20 cellular contexts compared by ENCODE assay signal in the genomic region with DNA sequence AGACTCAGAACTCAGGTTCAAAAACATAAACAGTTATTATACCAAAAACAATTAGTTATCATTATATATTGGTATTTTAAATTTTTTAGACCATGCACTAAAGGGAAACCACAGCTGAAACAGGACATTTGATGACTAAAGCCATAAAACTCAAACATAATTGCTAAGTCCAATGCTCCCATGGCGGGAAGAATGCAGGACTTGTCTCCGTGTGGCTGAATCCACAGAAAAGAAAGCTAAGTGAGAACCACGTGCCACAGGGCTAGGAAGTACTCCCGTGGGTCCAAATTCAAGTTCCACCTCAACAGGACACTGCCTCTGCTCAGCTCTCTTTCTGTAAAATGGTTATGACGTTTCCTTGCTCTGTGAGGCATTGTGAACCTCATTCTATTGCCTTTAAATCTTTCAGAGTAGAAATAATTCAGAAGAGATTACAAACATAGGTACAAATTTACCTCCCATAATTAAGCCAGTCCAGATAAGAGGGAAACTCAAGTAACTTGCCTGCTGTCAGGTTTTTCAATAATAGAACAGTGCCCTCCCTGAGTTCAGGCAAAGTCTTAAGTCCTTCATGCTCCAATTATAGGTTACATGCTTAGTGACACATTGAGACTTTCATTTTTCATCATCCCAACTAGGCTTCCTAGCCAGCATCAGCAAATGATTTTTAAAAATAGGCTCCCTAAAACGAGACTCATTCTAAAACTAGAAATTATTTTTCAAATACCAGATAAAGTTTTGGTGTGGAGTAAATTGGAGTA. TPM values are rescaled to one million over a fixed set of nuclear protein-coding genes. Genes with fewer than 3 reads are reported as not detected.
A peak's percentile ranks its signal among the peaks of the same experiment; 100 is the strongest.
DNase-seq lines count a peak whose midpoint lies in the region; ATAC-seq and TF ChIP-seq lines count a peak whose summit lies in the region.
"Had no signal": no experiment of that assay in that cellular context is flagged by ENCODE, and none has a peak within 500 bp of the region (broad histone marks: within the 10 kb centered on the region; RNA-seq: fewer than 3 reads in every experiment).

No MANE protein-coding gene starts in this region.

- H4K20me1 ChIP-seq in IMR-90 (ENCODE audit: insufficient read depth, low read length) (no peaks in the 10 kb centered on the region), osteoblast (ENCODE audit: insufficient read depth, low read length) (no peaks in the 10 kb centered on the region)

- intact Hi-C loops in IMR-90 (cut with micrococcal nuclease) = no loop called here
- intact Hi-C loops in head of caudate nucleus (cut with DNase I) = no loop called here
- intact Hi-C loops in lower leg skin (cut with DNase I; ENCODE audit: low total_unique reads) = no loop called here

- H3K27me3 ChIP-seq in IMR-90 (ENCODE audit: control insufficient read depth, insufficient read depth, low read length) (no peaks in the 10 kb centered on the region; the same call in 1 of the 2 replicates), osteoblast (ENCODE audit: insufficient read depth, low read length) (no peaks in the 10 kb centered on the region)
- H3K27me3 ChIP-seq: MG63 had no signal

- no CpG with 5 or more reads among the region's 6 CpGs for WGBS in IMR-90 (ENCODE audit: extremely low coverage in 2 of 2, insufficient read length in 1 of 2), 2 experiments
- WGBS in lower leg skin, 2 donors = 72 to 78% methylated on average over 6 of the region's 6 CpGs

- dilution Hi-C loops in IMR-90 (cut with HindIII; ENCODE audit: low sequenced_read_pairs, unreplicated experiment) = no loop called here

- BruUV-seq in IMR-90 (replicated peaks; lab: Mats Ljungman, UMichigan) = no TSS peak

- H3K4me3 ChIP-seq in IMR-90 (ENCODE audit: insufficient read depth, low read depth, low read length) = no peak overlapping the region
- H3K4me3 ChIP-seq in osteoblast (ENCODE audit: insufficient read depth, low read length) = no peak overlapping the region
- no peak overlapping the region for H3K4me3 ChIP-seq in lower leg skin (ENCODE audit: low read depth, poor library complexity, severe bottlenecking)
- H3K4me3 ChIP-seq: MG63 had no signal

- H2BK120ac ChIP-seq in IMR-90 (ENCODE audit: low read depth, low read length) = peak overlapping the region; percentile 46

- no peak for DNase-seq in IMR-90
- DNase-seq in osteoblast (ENCODE audit: insufficient read length, low spot score, missing footprints) = peak; percentile 39
- no peak for DNase-seq in head of caudate nucleus
- DNase-seq in lower leg skin (ENCODE audit: low spot score in 2 of 2) = no peak
- DNase-seq: AML-193; CD4-positive, CD25-positive, alpha-beta regulatory T cell; DMS79; GDM1; H9; KG1; MG63; NCI-H1105; NCI-H1694 treated with DMSO at 0.1 percent for 48 hours; NCI-H774; Right ventricle myocardium superior had no signal

- POLR2A ChIA-PET in IMR-90 (lab: Charles Lee; ENCODE audit: unreplicated experiment) = no interaction called here

- TF ChIP-seq RAD21 in IMR-90 (IDR thresholded peaks at IDR 0.05; ENCODE audit: low read length) = no peak

- H2AK9ac ChIP-seq in IMR-90 (replicated peaks; ENCODE audit: low read depth, low read length, poor library complexity) = no peak overlapping the region

- CTCF ChIA-PET in IMR-90 (lab: Yijun Ruan, JAX) = no interaction called here

- no peaks in the 10 kb centered on the region for H3K9me3 ChIP-seq in IMR-90 (ENCODE audit: control insufficient read depth, insufficient read depth, low read length)
- H3K9me3 ChIP-seq in osteoblast (ENCODE audit: low read depth, low read length) = no peaks in the 10 kb centered on the region
- H3K9me3 ChIP-seq: MG63 had no signal

- H3K56ac ChIP-seq in IMR-90 (ENCODE audit: extremely low read depth, insufficient read depth, low read length) = no peak overlapping the region

- H3K4me2 ChIP-seq in IMR-90 (ENCODE audit: low read depth, low read length) = no peak overlapping the region
- peak overlapping the region; percentile 26 for H3K4me2 ChIP-seq in osteoblast (ENCODE audit: insufficient read depth, low read length)

- peaks cover 9% of the 10 kb centered on the region; the same call in 1 of the 2 replicates for H3K4me1 ChIP-seq in IMR-90 (ENCODE audit: control insufficient read depth, insufficient read depth, low read length)
- H3K4me1 ChIP-seq in osteoblast (ENCODE audit: insufficient read depth, low read length) = peaks cover 28% of the 10 kb centered on the region

- ATAC-seq in GM18870 (IDR thresholded peaks at IDR 0.05; ENCODE audit: unreplicated experiment) (peak; percentile 58), IMR-90 (ENCODE audit: low read depth) (peak; percentile 17; the same call in 1 of the 2 replicates), HG02798 (IDR thresholded peaks at IDR 0.05; ENCODE audit: poor library complexity, unreplicated experiment) (no peak), HG03045 (IDR thresholded peaks at IDR 0.05; ENCODE audit: unreplicated experiment) (no peak)
- ATAC-seq: Panc1 had no signal

- H3K9me1 ChIP-seq in IMR-90 (ENCODE audit: insufficient read depth, low read length) = no peaks in the 10 kb centered on the region; the same call in 1 of the 2 replicates

- peak overlapping the region; percentile 28; the same call in 1 of the 2 replicates for H3K23ac ChIP-seq in IMR-90 (ENCODE audit: low read depth, low read length)

- H3K9ac ChIP-seq in IMR-90 (ENCODE audit: low read depth, low read length) = no peak overlapping the region

- H3K36me3 ChIP-seq in IMR-90 (ENCODE audit: control insufficient read depth, insufficient read depth, low read length) (no peaks in the 10 kb centered on the region), osteoblast (ENCODE audit: insufficient read depth, low read length) (no peaks in the 10 kb centered on the region)
- H3K36me3 ChIP-seq: MG63 had no signal

- H2BK20ac ChIP-seq in IMR-90 (ENCODE audit: low read depth, low read length) = peak overlapping the region; percentile 73

- H3K79me1 ChIP-seq in IMR-90 (ENCODE audit: low read depth in 1 of 2, low read length in 2 of 2) = no peaks in the 10 kb centered on the region

- no peak overlapping the region for H4K5ac ChIP-seq in IMR-90 (ENCODE audit: low read depth, low read length)

- H3K4ac ChIP-seq in IMR-90 (ENCODE audit: low read depth, low read length) = peak overlapping the region; percentile 78; the same call in 1 of the 2 replicates

- H2AFZ ChIP-seq in IMR-90 (replicated peaks; ENCODE audit: low read length, poor library complexity) (no peak overlapping the region), osteoblast (ENCODE audit: low read length) (no peak overlapping the region)

- TF ChIP-seq CTCF in IMR-90 (conservative IDR thresholded peaks at IDR 0.05; ENCODE audit: low read depth, low read length) (no peak), VCaP (conservative IDR thresholded peaks at IDR 0.05) (no peak), osteoblast (IDR thresholded peaks at IDR 0.05; ENCODE audit: extremely low read depth, low read depth, low read length) (no peak), lower leg skin (IDR thresholded peaks at IDR 0.05) (no peak)

- no peak overlapping the region; the same call in 1 of the 2 replicates for H3K18ac ChIP-seq in IMR-90 (ENCODE audit: low read depth, low read length)

- H2BK5ac ChIP-seq in IMR-90 (ENCODE audit: low read depth, low read length, poor library complexity, severe bottlenecking) = no peak overlapping the region

- H2BK15ac ChIP-seq in IMR-90 (ENCODE audit: low read depth, low read length) = no peak overlapping the region

- H4K91ac ChIP-seq in IMR-90 (ENCODE audit: insufficient read depth, low read depth, low read length) = peak overlapping the region; percentile 51; the same call in 1 of the 2 replicates

- H3K27ac ChIP-seq in IMR-90 (ENCODE audit: insufficient read depth, low read length) (peak overlapping the region; percentile 40; the same call in 1 of the 2 replicates), VCaP (peak overlapping the region; percentile 20; the same call in 1 of the 2 replicates), osteoblast (ENCODE audit: low read depth, low read length) (no peak overlapping the region)

- TF ChIP-seq POLR2A in IMR-90 (IDR thresholded peaks at IDR 0.05; ENCODE audit: low read depth, low read length) = no peak
- TF ChIP-seq POLR2A in lower leg skin (IDR thresholded peaks at IDR 0.05) = no peak

- no peaks in the 10 kb centered on the region for H3K79me2 ChIP-seq in osteoblast (ENCODE audit: insufficient read depth, low read length)

- in situ Hi-C loops in IMR-90 (cut with MboI; ENCODE audit: low sequenced_read_pairs) = no loop called here

- peak overlapping the region; percentile 28 to 52; a peak in 1 of 4 replicates for H4K8ac ChIP-seq in IMR-90 (ENCODE audit: low read depth in 2 of 2, low read length in 2 of 2)

- H3K14ac ChIP-seq in IMR-90 (replicated peaks; ENCODE audit: low read depth, low read length) = peak overlapping the region; percentile 65; the same call in 1 of the 2 replicates

- no peak overlapping the region for H2AK5ac ChIP-seq in IMR-90 (ENCODE audit: low read depth, low read length)

TF ChIP-seq in IMR-90, 13 proteins besides CTCF, POLR2A, EP300 and RAD21:
- no peak for TF ChIP-seq MAZ (IDR thresholded peaks at IDR 0.05; ENCODE audit: borderline replicate concordance, low read depth, low read length)
- no peak for TF ChIP-seq CEBPB (IDR thresholded peaks at IDR 0.05; ENCODE audit: low read depth, low read length)
- no peak for TF ChIP-seq RFX5 (IDR thresholded peaks at IDR 0.05; ENCODE audit: low read depth, low read length)
- TF ChIP-seq FOS (IDR thresholded peaks at IDR 0.05; ENCODE audit: low read depth, low read length) = no peak
- no peak for TF ChIP-seq BHLHE40 (IDR thresholded peaks at IDR 0.05; ENCODE audit: low read depth, low read length)
- no peak for TF ChIP-seq MAFK (IDR thresholded peaks at IDR 0.05; ENCODE audit: low read depth, low read length)
- TF ChIP-seq, protein P1, sequence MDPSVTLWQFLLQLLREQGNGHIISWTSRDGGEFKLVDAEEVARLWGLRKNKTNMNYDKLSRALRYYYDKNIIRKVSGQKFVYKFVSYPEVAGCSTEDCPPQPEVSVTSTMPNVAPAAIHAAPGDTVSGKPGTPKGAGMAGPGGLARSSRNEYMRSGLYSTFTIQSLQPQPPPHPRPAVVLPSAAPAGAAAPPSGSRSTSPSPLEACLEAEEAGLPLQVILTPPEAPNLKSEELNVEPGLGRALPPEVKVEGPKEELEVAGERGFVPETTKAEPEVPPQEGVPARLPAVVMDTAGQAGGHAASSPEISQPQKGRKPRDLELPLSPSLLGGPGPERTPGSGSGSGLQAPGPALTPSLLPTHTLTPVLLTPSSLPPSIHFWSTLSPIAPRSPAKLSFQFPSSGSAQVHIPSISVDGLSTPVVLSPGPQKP (IDR thresholded peaks at IDR 0.05; ENCODE audit: borderline replicate concordance, low read depth, low read length) = no peak
- no peak for TF ChIP-seq MXI1 (IDR thresholded peaks at IDR 0.05; ENCODE audit: borderline replicate concordance, low read depth, low read length)

RNA-seq across cellular contexts. Expression of a gene that starts 36.7 kb away (rescaled TPM):
- 0.18 and 0.28 TPM in 2 replicates for total RNA-seq in IMR-90 (2012; rRNA removed)
- 0.21 TPM in 1 of 2 replicates, not detected in the other for polyA plus RNA-seq in IMR-90 (2012; rRNA removed)
- polyA plus RNA-seq in IMR-90 (2012; cell fraction: cytosol; rRNA removed) = 0.02 TPM in 1 of 2 replicates, not detected in the other
- polyA plus RNA-seq in IMR-90 (2012; cell fraction: nucleus; rRNA removed; ENCODE audit: low replicate concordance) = 0.13 TPM in 1 of 2 replicates, not detected in the other
- 4.7 and 5.0 TPM in 2 replicates for total RNA-seq in osteoblast
- total RNA-seq in lower leg skin = 1 to 10 TPM in 3 of 4 donors, not detected in 1; 1.9 to 2.9 (median 2.7) TPM

Comparison
In these comparisons a context has a peak if more than half of its experiments do, and no peak if none do; other contexts are left out.
1. ATAC-seq: peak in GM18870 (single experiment) and IMR-90 (single experiment); none in HG02798 (single experiment) and HG03045 (single experiment).